8 cellular contexts compared by ENCODE assay signal in genomic region chr3:94525039-94525438, GRCh38.
DNase-seq lines count a peak whose midpoint lies in the region; ATAC-seq and TF ChIP-seq lines count a peak whose summit lies in the region.

No MANE protein-coding gene starts in this region.

- DNase-seq in BE2C (peak; percentile 43), MG63 (peak; percentile 49), breast epithelium (ENCODE audit: low spot score in 2 of 2) (no peak), right lobe of liver (peak in 1 of 3 donors; percentile 63), NCI-H345 (lab: John Stamatoyannopoulos, UW) (no peak)
- DNase-seq in stimulated activated naive B cell treated with anti-CD40 and anti-IgM and Interleukin-4, amounts not matched to agents 10 μg/mL and 1 μg/mL and 100 μg/mL, for 72 hours, result no peak
- no peak for DNase-seq in activated T-cell treated with anti-CD3 and anti-CD28 coated beads, Interleukin-2, amount 50 U/mL, for 1 hour

- TF ChIP-seq CTCF in BE2C (IDR thresholded peaks at IDR 0.05; ENCODE audit: low read depth, low read length), result peak; percentile 73
- TF ChIP-seq CTCF in breast epithelium (IDR thresholded peaks at IDR 0.05), result peak in 2 of 3 donors; percentile 15 to 31
- TF ChIP-seq CTCF in right lobe of liver (IDR thresholded peaks at IDR 0.05), result peak; percentile 55 to 66 (median 61)

- ATAC-seq in right lobe of liver (peak; percentile 89 to 95 (median 92)), HG03342 (IDR thresholded peaks at IDR 0.05; ENCODE audit: unreplicated experiment) (no peak)
- ATAC-seq in stimulated activated naive B cell treated with anti-CD40 and anti-IgM and Interleukin-4, amounts not matched to agents 10 μg/mL and 1 μg/mL and 100 μg/mL, for 72 hours (replicated peaks), result no peak

- no peak overlapping the region for H3K4me3 ChIP-seq in BE2C (ENCODE audit: low read depth, low read length)
- no peak overlapping the region for H3K4me3 ChIP-seq in MG63
- no peak overlapping the region for H3K4me3 ChIP-seq in breast epithelium
- H3K4me3 ChIP-seq in right lobe of liver, result peak overlapping the region in 1 of 3 donors; percentile 18

- WGBS in right lobe of liver (ENCODE audit: insufficient coverage, low coverage, low lambda C conversion rate, missing lambda C conversion rate), result 40% methylated on average over 5 of the region's 6 CpGs

- H3K4me1 ChIP-seq in BE2C (no peaks in the 10 kb centered on the region; the same call in 1 of the 2 replicates), breast epithelium (no peaks in the 10 kb centered on the region), right lobe of liver (peaks cover 0 to 20% (median 2%) of the 10 kb centered on the region in 4 donors)

- H3K4me3 Mint-ChIP-seq in stimulated activated naive B cell treated with anti-CD40 and anti-IgM and Interleukin-4, amounts not matched to agents 10 μg/mL and 1 μg/mL and 100 μg/mL, for 72 hours, result no peak overlapping the region

- H3K27ac ChIP-seq in breast epithelium (no peak overlapping the region), right lobe of liver (peak overlapping the region; percentile 5 to 81 (median 75))

- no peak overlapping the region for H3K27ac Mint-ChIP-seq in stimulated activated naive B cell treated with anti-CD40 and anti-IgM and Interleukin-4, amounts not matched to agents 10 μg/mL and 1 μg/mL and 100 μg/mL, for 72 hours

- H3K27me3 Mint-ChIP-seq in stimulated activated naive B cell treated with anti-CD40 and anti-IgM and Interleukin-4, amounts not matched to agents 10 μg/mL and 1 μg/mL and 100 μg/mL, for 72 hours, result no peaks in the 10 kb centered on the region

- H3K36me3 ChIP-seq in BE2C (no peaks in the 10 kb centered on the region), MG63 (no peaks in the 10 kb centered on the region), breast epithelium (no peaks in the 10 kb centered on the region), right lobe of liver (no peaks in the 10 kb centered on the region)

- no peaks in the 10 kb centered on the region for H3K9me3 ChIP-seq in BE2C
- no peaks in the 10 kb centered on the region for H3K9me3 ChIP-seq in MG63
- no peaks in the 10 kb centered on the region for H3K9me3 ChIP-seq in breast epithelium
- H3K9me3 ChIP-seq in right lobe of liver, result no peaks in the 10 kb centered on the region

- H3K36me3 Mint-ChIP-seq in stimulated activated naive B cell treated with anti-CD40 and anti-IgM and Interleukin-4, amounts not matched to agents 10 μg/mL and 1 μg/mL and 100 μg/mL, for 72 hours, result no peaks in the 10 kb centered on the region

- intact Hi-C loops in breast epithelium (cut with DNase I; ENCODE audit: low total_unique reads), result no loop called here
- intact Hi-C loops in right lobe of liver (cut with DNase I), result no loop called here

- H3K9me3 Mint-ChIP-seq in stimulated activated naive B cell treated with anti-CD40 and anti-IgM and Interleukin-4, amounts not matched to agents 10 μg/mL and 1 μg/mL and 100 μg/mL, for 72 hours, result no peaks in the 10 kb centered on the region

- H3K27me3 ChIP-seq in BE2C, result no peaks in the 10 kb centered on the region
- H3K27me3 ChIP-seq in MG63, result no peaks in the 10 kb centered on the region
- no peaks in the 10 kb centered on the region for H3K27me3 ChIP-seq in breast epithelium
- no peaks in the 10 kb centered on the region for H3K27me3 ChIP-seq in right lobe of liver

- H3K4me1 Mint-ChIP-seq in stimulated activated naive B cell treated with anti-CD40 and anti-IgM and Interleukin-4, amounts not matched to agents 10 μg/mL and 1 μg/mL and 100 μg/mL, for 72 hours, result no peaks in the 10 kb centered on the region

- TF ChIP-seq POLR2A in breast epithelium (IDR thresholded peaks at IDR 0.05), result no peak
- no peak for TF ChIP-seq POLR2A in right lobe of liver (IDR thresholded peaks at IDR 0.05)

Comparison
In these comparisons a context has a peak if more than half of its experiments do, and no peak if none do; other contexts are left out.
1. DNase-seq: peak in BE2C (single experiment) and MG63 (single experiment); none in breast epithelium (0 of 2), stimulated activated naive B cell treated with anti-CD40 and anti-IgM and Interleukin-4, amounts not matched to agents 10 μg/mL and 1 μg/mL and 100 μg/mL, for 72 hours (single experiment), NCI-H345 (single experiment) and activated T-cell treated with anti-CD3 and anti-CD28 coated beads, Interleukin-2, amount 50 U/mL, for 1 hour (single experiment).
2. CTCF ChIP-seq: peak in every context shown above with its lines; median percentile 73 in BE2C; 61 in right lobe of liver; 23 in breast epithelium.
3. H3K27ac ChIP-seq: peak in right lobe of liver (3 of 3); none in breast epithelium (0 of 2).
4. ATAC-seq: peak in right lobe of liver (4 of 4); none in stimulated activated naive B cell treated with anti-CD40 and anti-IgM and Interleukin-4, amounts not matched to agents 10 μg/mL and 1 μg/mL and 100 μg/mL, for 72 hours (0 of 2) and HG03342 (single experiment).